21 cellular contexts compared by ENCODE assay signal in the genomic region with DNA sequence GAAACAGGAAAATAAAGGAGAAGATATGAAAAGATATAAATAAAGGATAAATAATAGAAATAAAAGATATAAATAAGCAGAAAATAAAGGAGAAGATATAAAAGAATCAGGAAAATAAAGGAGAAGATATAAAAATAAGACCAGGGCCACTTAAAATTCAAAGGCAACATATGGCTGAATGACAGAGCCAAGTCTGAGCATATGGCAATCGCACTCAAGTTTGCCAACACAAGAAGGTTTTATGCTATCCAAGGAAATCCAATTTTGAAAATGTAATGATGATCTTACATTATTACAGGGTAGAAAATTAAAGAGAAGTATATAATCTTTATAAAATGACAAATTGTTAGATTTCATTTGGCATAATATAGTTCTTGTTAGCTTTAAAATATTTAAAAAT.
"Had no signal": no experiment of that assay in that cellular context is flagged by ENCODE, and none has a peak within 500 bp of the region (broad histone marks: within the 10 kb centered on the region; RNA-seq: fewer than 3 reads in every experiment).

No MANE protein-coding gene starts in this region.

- ATAC-seq: gastroesophageal sphincter; left lobe of liver; natural killer cell; stimulated activated effector memory CD8-positive, alpha-beta T cell treated with anti-CD3 and anti-CD28 coated beads, Interleukin-12 subunit alpha, Interleukin-12 subunit beta, amount 100 ng/mL, for 72 hours; stimulated activated naive CD8-positive, alpha-beta T cell treated with anti-CD3 and anti-CD28 coated beads, Interleukin-15, Interleukin-2, amounts not matched to agents 100 U/mL and 50 U/mL, for 24 hours had no signal

- H3K4me3 Mint-ChIP-seq: natural killer cell; neural crest cell; stimulated activated effector memory CD8-positive, alpha-beta T cell treated with anti-CD3 and anti-CD28 coated beads, Interleukin-12 subunit alpha, Interleukin-12 subunit beta, amount 100 ng/mL, for 72 hours; type B pancreatic cell had no signal

- H3K9me3 ChIP-seq: esophagus squamous epithelium, gastroesophageal sphincter, right atrium auricular region, suprapubic skin, thyroid gland had no signal

- H3K4me3 ChIP-seq: esophagus squamous epithelium, gastroesophageal sphincter, right atrium auricular region, suprapubic skin, thyroid gland had no signal

- H3K27ac Mint-ChIP-seq: natural killer cell; stimulated activated effector memory CD8-positive, alpha-beta T cell treated with anti-CD3 and anti-CD28 coated beads, Interleukin-12 subunit alpha, Interleukin-12 subunit beta, amount 100 ng/mL, for 72 hours; type B pancreatic cell had no signal

- H3K36me3 Mint-ChIP-seq: natural killer cell had no signal

- H3K27me3 ChIP-seq: esophagus squamous epithelium, gastroesophageal sphincter, right atrium auricular region, suprapubic skin, thyroid gland had no signal

- DNase-seq: dermis blood vessel endothelial cell; esophagus squamous epithelium; foreskin fibroblast; glutamatergic neuron; islet precursor cell; mammary epithelial cell; natural killer cell; small intestine; stimulated activated CD4-positive, alpha-beta T cell treated with anti-CD3 and anti-CD28 coated beads, Interleukin-12 subunit alpha, Interleukin-12 subunit beta, amount 100 ng/mL, for 4 hours; stimulated activated CD4-positive, alpha-beta T cell treated with anti-CD3 and anti-CD28 coated beads, Interleukin-2, amount 100 ng/mL, for 48 hours; stimulated activated CD8-positive, alpha-beta memory T cell treated with anti-CD3 and anti-CD28 coated beads, Interleukin-4, amount 100 ng/mL, for 48 hours; stimulated activated naive CD8-positive, alpha-beta T cell treated with anti-CD3 and anti-CD28 coated beads, Interleukin-15, Interleukin-2, amounts not matched to agents 100 U/mL and 50 U/mL, for 24 hours; thyroid gland had no signal

- H3K36me3 ChIP-seq: right atrium auricular region had no signal

- H3K4me1 Mint-ChIP-seq: natural killer cell; neural crest cell; stimulated activated effector memory CD8-positive, alpha-beta T cell treated with anti-CD3 and anti-CD28 coated beads, Interleukin-12 subunit alpha, Interleukin-12 subunit beta, amount 100 ng/mL, for 72 hours had no signal

- H3K4me1 ChIP-seq: esophagus squamous epithelium, gastroesophageal sphincter, right atrium auricular region, suprapubic skin had no signal

- H3K27ac ChIP-seq: esophagus squamous epithelium, gastroesophageal sphincter, right atrium auricular region, suprapubic skin, thyroid gland had no signal

- H3K27me3 Mint-ChIP-seq: type B pancreatic cell had no signal

- FAIRE-seq: small intestine, urothelium cell line had no signal

- H3K9me3 Mint-ChIP-seq: natural killer cell; neural crest cell; stimulated activated effector memory CD8-positive, alpha-beta T cell treated with anti-CD3 and anti-CD28 coated beads, Interleukin-12 subunit alpha, Interleukin-12 subunit beta, amount 100 ng/mL, for 72 hours; type B pancreatic cell had no signal
